20 cellular contexts compared by ENCODE assay signal in the genomic region with DNA sequence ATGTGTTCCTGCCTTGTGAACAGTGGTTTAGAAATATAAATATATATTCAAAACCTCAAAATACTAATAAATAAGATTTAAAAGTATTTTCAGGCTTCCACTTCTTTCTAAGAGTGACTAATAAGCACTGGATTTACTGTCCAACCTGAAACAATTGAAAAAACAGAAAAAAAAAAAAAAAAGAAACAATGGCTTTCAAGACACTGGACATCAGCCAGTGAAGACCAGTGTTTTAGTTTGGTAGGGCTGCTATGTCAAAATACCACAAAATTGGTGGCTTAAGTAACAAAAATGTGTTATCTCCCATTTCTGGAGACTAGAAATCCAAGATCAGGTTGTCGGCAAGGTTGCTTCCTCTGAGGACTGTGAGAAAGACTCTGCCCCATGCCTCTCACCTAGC.
A peak's percentile ranks its signal among the peaks of the same experiment; 100 is the strongest.
DNase-seq lines count a peak whose midpoint lies in the region; TF ChIP-seq lines count a peak whose summit lies in the region.
"Had no signal": no experiment of that assay in that cellular context is flagged by ENCODE, and none has a peak within 500 bp of the region (broad histone marks: within the 10 kb centered on the region; RNA-seq: fewer than 3 reads in every experiment).

No MANE protein-coding gene starts in this region.

- H3K27me3 ChIP-seq in esophagus muscularis mucosa = no peaks in the 10 kb centered on the region

- TF ChIP-seq CTCF in GM20000 (IDR thresholded peaks at IDR 0.05; ENCODE audit: extremely low read depth, missing control alignments) (no peak), esophagus muscularis mucosa (IDR thresholded peaks at IDR 0.05) (no peak)

- no peaks in the 10 kb centered on the region for H3K9me3 ChIP-seq in esophagus muscularis mucosa
- H3K9me3 ChIP-seq: A549, HAP-1 had no signal

- no peak for TF ChIP-seq POLR2A in esophagus muscularis mucosa (IDR thresholded peaks at IDR 0.05; ENCODE audit: low read depth)

- no peak overlapping the region for H3K4me3 ChIP-seq in esophagus muscularis mucosa
- H3K4me3 ChIP-seq: A549, GM12878, GM23248, HAP-1 had no signal

- TF ChIP-seq EP300 in esophagus muscularis mucosa (IDR thresholded peaks at IDR 0.05) = no peak

- intact Hi-C loops in esophagus muscularis mucosa (cut with DNase I) = no loop called here

- DNase-seq in EH (ENCODE audit: low read depth) = peak; percentile 15
- peak; percentile 5 for DNase-seq in RPMI7951 (ENCODE audit: low read depth)
- peak; percentile 4 to 32 for DNase-seq in dermis microvascular lymphatic vessel endothelial cell (ENCODE audit: low read depth in 2 of 2)
- peak; percentile 24 for DNase-seq in myocyte (ENCODE audit: low read depth)
- DNase-seq in GM20000 (ENCODE audit: low spot score) = no peak
- no peak for DNase-seq in stimulated activated CD4-positive, alpha-beta T cell treated with anti-CD3 and anti-CD28 coated beads, Interleukin-2, amount 100 ng/mL, for 24 hours
- DNase-seq in esophagus muscularis mucosa (ENCODE audit: extremely low spot score) = no peak
- no peak for DNase-seq in stimulated activated CD4-positive, alpha-beta T cell treated with anti-CD3 and anti-CD28 coated beads, Interleukin-4, amount 100 ng/mL, for 4 hours
- DNase-seq: AML-193; Calu3; CD4-positive, alpha-beta T cell; DMS79 treated with DMSO at 0.1 percent for 48 hours; EL; GM23248 had no signal

- H3K36me3 ChIP-seq in esophagus muscularis mucosa = no peaks in the 10 kb centered on the region
- H3K36me3 ChIP-seq: HAP-1 had no signal

- no peaks in the 10 kb centered on the region for H3K4me1 ChIP-seq in esophagus muscularis mucosa
- H3K4me1 ChIP-seq: A549, HAP-1 had no signal

- H3K27ac ChIP-seq in esophagus muscularis mucosa (replicated peaks in 1 of 4) = no peak overlapping the region
- H3K27ac ChIP-seq: 22Rv1, A549, C4-2B, GM23248, HL-60 had no signal

- WGBS in esophagus muscularis mucosa = 83% methylated on average over 1 of the region's 1 CpG

Comparison
In these comparisons a context has a peak if more than half of its experiments do, and no peak if none do; other contexts are left out.
1. DNase-seq: peak in EH (single experiment), RPMI7951 (single experiment), dermis microvascular lymphatic vessel endothelial cell (2 of 2) and myocyte (single experiment); none in GM20000 (single experiment), stimulated activated CD4-positive, alpha-beta T cell treated with anti-CD3 and anti-CD28 coated beads, Interleukin-2, amount 100 ng/mL, for 24 hours (0 of 2), esophagus muscularis mucosa (single experiment) and stimulated activated CD4-positive, alpha-beta T cell treated with anti-CD3 and anti-CD28 coated beads, Interleukin-4, amount 100 ng/mL, for 4 hours (0 of 2).